12 cellular contexts compared by ENCODE assay signal in the genomic region with DNA sequence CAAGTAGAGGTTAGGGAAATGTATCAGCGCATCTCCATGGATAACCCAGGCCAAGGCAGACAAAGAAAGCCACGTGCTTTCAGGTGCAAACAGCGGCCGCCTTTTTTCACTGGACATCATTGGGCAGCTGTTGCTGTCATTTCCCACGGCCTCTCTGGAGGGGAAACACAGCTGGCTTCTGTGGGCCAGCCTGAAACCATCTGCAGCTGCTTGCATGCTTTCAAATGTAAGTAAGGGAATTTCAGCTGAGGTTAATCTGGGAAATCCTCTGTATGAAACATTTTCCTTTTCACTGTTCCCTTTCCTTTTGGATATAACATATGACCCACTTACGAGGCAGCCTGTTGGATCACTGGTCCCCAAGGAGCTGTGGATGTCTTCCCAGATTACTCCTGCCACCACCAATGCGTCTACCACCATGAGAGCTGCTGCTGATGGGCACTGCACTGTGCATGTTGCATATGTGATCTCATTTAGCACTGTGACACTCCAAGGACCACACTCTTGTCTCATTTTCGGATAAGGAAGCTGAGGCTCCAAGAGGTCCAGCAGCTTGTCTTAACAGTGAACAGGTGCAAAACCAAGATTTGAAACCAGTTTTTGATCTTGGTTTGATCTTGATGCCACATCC.
A peak's percentile ranks its signal among the peaks of the same experiment; 100 is the strongest.
DNase-seq lines count a peak whose midpoint lies in the region; ATAC-seq and TF ChIP-seq lines count a peak whose summit lies in the region.
"Had no signal": no experiment of that assay in that cellular context is flagged by ENCODE, and none has a peak within 500 bp of the region (broad histone marks: within the 10 kb centered on the region; RNA-seq: fewer than 3 reads in every experiment).

No MANE protein-coding gene starts in this region.

- ATAC-seq in GM18519 (IDR thresholded peaks at IDR 0.05; ENCODE audit: low FRiP score, unreplicated experiment) (peak; percentile 45), GM21576 (IDR thresholded peaks at IDR 0.05; ENCODE audit: unreplicated experiment) (peak; percentile 73), HG03439 (IDR thresholded peaks at IDR 0.05; ENCODE audit: unreplicated experiment) (peak; percentile 91), mucosa of descending colon (peak; percentile 40)

- H3K4me3 ChIP-seq in mucosa of descending colon: no peak overlapping the region
- H3K4me3 ChIP-seq: skin epidermis, tibial artery had no signal

- H3K36me3 ChIP-seq in mucosa of descending colon (ENCODE audit: low read depth): no peaks in the 10 kb centered on the region
- H3K36me3 ChIP-seq: tibial artery had no signal

- no peaks in the 10 kb centered on the region for H3K4me1 ChIP-seq in mucosa of descending colon (ENCODE audit: low read depth)

- intact Hi-C loops in mucosa of descending colon (cut with DNase I, micrococcal nuclease): no loop called here

- DNase-seq in mucosa of descending colon (peak in 1 of 3 donors; percentile 25), NCI-H1105 treated with DMSO at 0.1 percent for 48 hours (lab: John Stamatoyannopoulos, UW) (no peak), LoVo (ENCODE audit: low spot score) (no peak), NCI-H2081 treated with DMSO at 0.1 percent for 48 hours (lab: John Stamatoyannopoulos, UW) (no peak)
- no peak for DNase-seq in activated CD4-positive, alpha-beta T cell treated with anti-CD3 and anti-CD28 coated beads for 48 hours
- DNase-seq: activated CD4-positive, alpha-beta memory T cell treated with anti-CD3 and anti-CD28 coated beads for 36 hours; NCI-H2029 treated with DMSO at 0.1 percent for 48 hours; tibial artery had no signal

- no peak for TF ChIP-seq CTCF in mucosa of descending colon (IDR thresholded peaks at IDR 0.05)

- H3K9me3 ChIP-seq in mucosa of descending colon: no peaks in the 10 kb centered on the region
- H3K9me3 ChIP-seq: tibial artery had no signal

Comparison
In these comparisons a context has a peak if more than half of its experiments do, and no peak if none do; other contexts are left out.
1. ATAC-seq: peak in every context shown above with its lines; median percentile 91 in HG03439; 73 in GM21576; 45 in GM18519; 40 in mucosa of descending colon.